In the genomic region with DNA sequence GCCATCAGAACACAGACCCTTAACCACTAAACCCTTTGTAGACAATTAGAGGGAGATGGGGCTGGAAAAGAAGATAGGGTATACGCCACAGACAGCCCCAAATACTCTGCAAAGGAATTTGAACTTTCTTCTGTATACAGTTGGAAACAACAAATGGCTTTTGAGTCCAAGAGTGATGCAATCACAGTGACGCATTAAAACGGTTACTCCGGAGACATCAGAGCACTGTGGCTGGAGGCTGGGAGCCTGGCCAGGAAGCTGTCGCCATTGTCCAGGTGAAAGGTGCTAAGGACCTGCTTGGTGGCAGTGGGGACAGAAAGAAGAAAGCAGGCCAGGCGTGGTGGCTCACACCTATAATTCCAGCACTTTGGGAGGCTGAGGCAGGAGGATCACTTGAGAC, we compare ENCODE assay signal across 33 cellular contexts. TPM values are rescaled to one million over a fixed set of nuclear protein-coding genes. Genes with fewer than 3 reads are reported as not detected.
DNase-seq lines count a peak whose midpoint lies in the region; ATAC-seq and TF ChIP-seq lines count a peak whose summit lies in the region.
"Had no signal": no experiment of that assay in that cellular context is flagged by ENCODE, and none has a peak within 500 bp of the region (broad histone marks: within the 10 kb centered on the region; RNA-seq: fewer than 3 reads in every experiment).

No MANE protein-coding gene starts in this region.

- H2AFZ ChIP-seq in IMR-90 (replicated peaks; ENCODE audit: low read length, poor library complexity), result no peak overlapping the region

- no TSS peak for BruUV-seq in IMR-90 (replicated peaks; lab: Mats Ljungman, UMichigan)

- H3K27ac ChIP-seq in IMR-90 (ENCODE audit: insufficient read depth, low read length) (no peak overlapping the region), neutrophil (peak overlapping the region; percentile 18)
- H3K27ac ChIP-seq: brain microvascular endothelial cell, pancreas, right atrium auricular region, thoracic aorta, vagina had no signal

- H2BK120ac ChIP-seq in IMR-90 (ENCODE audit: low read depth, low read length), result no peak overlapping the region

- H3K23ac ChIP-seq in IMR-90 (ENCODE audit: low read depth, low read length), result no peak overlapping the region

- H4K5ac ChIP-seq in IMR-90 (ENCODE audit: low read depth, low read length), result no peak overlapping the region

- peaks cover 12% of the 10 kb centered on the region; the same call in 1 of the 2 replicates for H4K20me1 ChIP-seq in IMR-90 (ENCODE audit: insufficient read depth, low read length)

- H3K9me1 ChIP-seq in IMR-90 (ENCODE audit: insufficient read depth, low read length), result 0 out of 2 replicates have a peak, but pooled peaks cover 3% of the 10 kb centered on the region

- dilution Hi-C loops in IMR-90 (cut with HindIII; ENCODE audit: low sequenced_read_pairs, unreplicated experiment), result no loop called here

- POLR2A ChIA-PET in IMR-90 (lab: Charles Lee; ENCODE audit: unreplicated experiment), result no interaction called here

- H3K36me3 ChIP-seq in IMR-90 (ENCODE audit: control insufficient read depth, insufficient read depth, low read length) (peaks cover 28% of the 10 kb centered on the region), neutrophil (peaks cover 17% of the 10 kb centered on the region)
- H3K36me3 ChIP-seq: pancreas had no signal

- H2AK9ac ChIP-seq in IMR-90 (replicated peaks; ENCODE audit: low read depth, low read length, poor library complexity), result no peak overlapping the region

- H3K4ac ChIP-seq in IMR-90 (ENCODE audit: low read depth, low read length), result no peak overlapping the region

- no peak for TF ChIP-seq CTCF in IMR-90 (conservative IDR thresholded peaks at IDR 0.05; ENCODE audit: low read depth, low read length)
- no peak for TF ChIP-seq CTCF in neutrophil (IDR thresholded peaks at IDR 0.05)

- H4K91ac ChIP-seq in IMR-90 (ENCODE audit: insufficient read depth, low read depth, low read length), result no peak overlapping the region

- intact Hi-C loops in IMR-90 (cut with micrococcal nuclease), result no loop called here

- no peak overlapping the region for H2BK15ac ChIP-seq in IMR-90 (ENCODE audit: low read depth, low read length)

- no peak overlapping the region for H2BK5ac ChIP-seq in IMR-90 (ENCODE audit: low read depth, low read length, poor library complexity, severe bottlenecking)

- H3K4me1 ChIP-seq in IMR-90 (ENCODE audit: control insufficient read depth, insufficient read depth, low read length) (peaks cover 3% of the 10 kb centered on the region), neutrophil (ENCODE audit: control insufficient read depth in 1 of 2, insufficient read depth in 1 of 2, low read depth in 1 of 2, low read length in 1 of 2) (peaks cover 17 to 23% of the 10 kb centered on the region in 2 experiments)

- H3K4me2 ChIP-seq in IMR-90 (ENCODE audit: low read depth, low read length), result no peak overlapping the region
- H3K4me2 ChIP-seq: A549 had no signal

- peaks cover 27 to 66% of the 10 kb centered on the region in 2 experiments for H3K79me1 ChIP-seq in IMR-90 (ENCODE audit: low read depth in 1 of 2, low read length in 2 of 2)

- no peak overlapping the region for H3K9ac ChIP-seq in IMR-90 (ENCODE audit: low read depth, low read length)

- H3K56ac ChIP-seq in IMR-90 (ENCODE audit: extremely low read depth, insufficient read depth, low read length), result no peak overlapping the region

- H3K4me3 ChIP-seq in IMR-90 (ENCODE audit: insufficient read depth, low read depth, low read length) (no peak overlapping the region), neutrophil (ENCODE audit: low read depth in 1 of 2, low read length in 1 of 2) (no peak overlapping the region)
- H3K4me3 ChIP-seq: A549, HAP-1, pancreas, right atrium auricular region, thoracic aorta, vagina had no signal

- TF ChIP-seq RAD21 in IMR-90 (IDR thresholded peaks at IDR 0.05; ENCODE audit: low read length), result no peak

- no peaks in the 10 kb centered on the region for H3K27me3 ChIP-seq in IMR-90 (ENCODE audit: control insufficient read depth, insufficient read depth, low read length)
- no peaks in the 10 kb centered on the region for H3K27me3 ChIP-seq in neutrophil
- H3K27me3 ChIP-seq: brain microvascular endothelial cell, pancreas, right atrium auricular region, vagina had no signal

- H2BK20ac ChIP-seq in IMR-90 (ENCODE audit: low read depth, low read length), result no peak overlapping the region

- WGBS in IMR-90 (ENCODE audit: extremely low coverage in 2 of 2, insufficient read length in 1 of 2), 2 experiments, result 70% methylated on average over 2 of the region's 6 CpGs; no CpG with 5 or more reads in 1 of the 2 experiments

- in situ Hi-C loops in IMR-90 (cut with MboI; ENCODE audit: low sequenced_read_pairs), result no loop called here

- no peak overlapping the region for H4K8ac ChIP-seq in IMR-90 (ENCODE audit: low read depth in 2 of 2, low read length in 2 of 2)

- CTCF ChIA-PET in IMR-90 (lab: Yijun Ruan, JAX), result interaction anchor here (0.8 kb wide), 1 partner anchor 98 kb away, joined by 3 read pairs; no protein-coding TSS in a partner anchor

- no peak for TF ChIP-seq POLR2A in IMR-90 (IDR thresholded peaks at IDR 0.05; ENCODE audit: low read depth, low read length)

- DNase-seq in IMR-90 (no peak), fibroblast of gingiva (ENCODE audit: low read depth) (peak; percentile 60), NCI-H524 (lab: John Stamatoyannopoulos, UW) (no peak), cerebellar nuclear complex (lab: John Stamatoyannopoulos, UW) (no peak)
- DNase-seq: activated CD8-positive, alpha-beta memory T cell treated with anti-CD3 and anti-CD28 coated beads, Interleukin-2, amount 50 U/mL, for 48 hours; activated CD8-positive, alpha-beta T cell treated with anti-CD3 and anti-CD28 coated beads for 36 hours; amygdala; brain microvascular endothelial cell; Calu3; CD4-positive, CD25-positive, alpha-beta regulatory T cell; DMS79; hypothalamus; Karpas-422; left cardiac atrium; mesenchymal stem cell; NCI-H1417; NCI-H2029 treated with DMSO at 0.1 percent for 48 hours; NCI-H69; nephron progenitor cell; SHP77; stimulated activated CD4-positive, alpha-beta T cell treated with anti-CD3 and anti-CD28 coated beads, Interleukin-2, amount 100 ng/mL, for 24 hours had no signal

- H3K9me3 ChIP-seq in IMR-90 (ENCODE audit: control insufficient read depth, insufficient read depth, low read length) (no peaks in the 10 kb centered on the region), neutrophil (no peaks in the 10 kb centered on the region)
- H3K9me3 ChIP-seq: A549, HAP-1, pancreas, right atrium auricular region, thoracic aorta, vagina had no signal

- H3K18ac ChIP-seq in IMR-90 (ENCODE audit: low read depth, low read length), result no peak overlapping the region

- ATAC-seq in IMR-90 (ENCODE audit: low read depth) (no peak), GM18873 (IDR thresholded peaks at IDR 0.05; ENCODE audit: low FRiP score, unreplicated experiment) (no peak)
- ATAC-seq: A549; activated CD8-positive, alpha-beta T cell treated with anti-CD3 and anti-CD28 coated beads for 36 hours; left cardiac atrium; Panc1; pancreas had no signal

- H2AK5ac ChIP-seq in IMR-90 (ENCODE audit: low read depth, low read length), result no peak overlapping the region; the same call in 1 of the 2 replicates

- H3K14ac ChIP-seq in IMR-90 (replicated peaks; ENCODE audit: low read depth, low read length), result no peak overlapping the region

TF ChIP-seq in IMR-90, 13 proteins besides CTCF, POLR2A, EP300 and RAD21:
- peak; percentile 75 for TF ChIP-seq CEBPB (IDR thresholded peaks at IDR 0.05; ENCODE audit: low read depth, low read length)
- TF ChIP-seq MXI1 (IDR thresholded peaks at IDR 0.05; ENCODE audit: borderline replicate concordance, low read depth, low read length), result no peak

RNA-seq across cellular contexts. Expression of gene FLAD1, which starts 4.2 kb away (rescaled TPM):
- 19.7 and 26.3 TPM in 2 replicates for total RNA-seq in IMR-90 (2012; rRNA removed)
- polyA plus RNA-seq in IMR-90 (2012; rRNA removed), result 37.3 and 39.9 TPM in 2 replicates
- 25.2 and 28.5 TPM in 2 replicates for polyA plus RNA-seq in IMR-90 (2012; cell fraction: cytosol; rRNA removed)
- 46.1 and 80.6 TPM in 2 replicates for polyA plus RNA-seq in IMR-90 (2012; cell fraction: nucleus; rRNA removed; ENCODE audit: low replicate concordance)

RNA-seq across cellular contexts. Expression of gene LENEP, which starts 6.1 kb away (rescaled TPM):
- total RNA-seq in IMR-90 (2012; rRNA removed), result not detected in 2 replicates
- polyA plus RNA-seq in IMR-90 (2012; rRNA removed), result not detected in 2 replicates
- not detected in 2 replicates for polyA plus RNA-seq in IMR-90 (2012; cell fraction: cytosol; rRNA removed)
- not detected in 2 replicates for polyA plus RNA-seq in IMR-90 (2012; cell fraction: nucleus; rRNA removed; ENCODE audit: low replicate concordance)
- total RNA-seq: activated CD8-positive, alpha-beta T cell treated with anti-CD3 and anti-CD28 coated beads for 36 hours; CD4-positive, CD25-positive, alpha-beta regulatory T cell; fibroblast of lung; glomerular endothelial cell; left cardiac atrium; right atrium auricular region; thoracic aorta; vagina had no signal
- polyA plus RNA-seq: A549; CD4-positive, CD25-positive, alpha-beta regulatory T cell; endothelial cell of umbilical vein; fibroblast of lung; pancreas had no signal

RNA-seq across cellular contexts. Expression of gene CKS1B, which starts 12.8 kb away (rescaled TPM):
- 129 and 140 TPM in 2 replicates for total RNA-seq in IMR-90 (2012; rRNA removed)
- 195 and 272 TPM in 2 replicates for polyA plus RNA-seq in IMR-90 (2012; rRNA removed)
- 48.5 and 174 TPM in 2 replicates for polyA plus RNA-seq in IMR-90 (2012; cell fraction: cytosol; rRNA removed)
- 12.1 and 45.9 TPM in 2 replicates for polyA plus RNA-seq in IMR-90 (2012; cell fraction: nucleus; rRNA removed; ENCODE audit: low replicate concordance)

RNA-seq across cellular contexts. Expression of gene ZBTB7B, which starts 15.3 kb away (rescaled TPM):
- 7.2 and 7.7 TPM in 2 replicates for total RNA-seq in IMR-90 (2012; rRNA removed)
- polyA plus RNA-seq in IMR-90 (2012; rRNA removed), result 17.4 and 22.4 TPM in 2 replicates
- 12.4 and 18.5 TPM in 2 replicates for polyA plus RNA-seq in IMR-90 (2012; cell fraction: cytosol; rRNA removed)
- polyA plus RNA-seq in IMR-90 (2012; cell fraction: nucleus; rRNA removed; ENCODE audit: low replicate concordance), result 50.2 and 97.9 TPM in 2 replicates

RNA-seq across cellular contexts. Expression of gene SHC1, which starts 16.8 kb away (rescaled TPM):
- 291 and 355 TPM in 2 replicates for total RNA-seq in IMR-90 (2012; rRNA removed)
- polyA plus RNA-seq in IMR-90 (2012; rRNA removed), result 337 and 352 TPM in 2 replicates
- 216 and 285 TPM in 2 replicates for polyA plus RNA-seq in IMR-90 (2012; cell fraction: cytosol; rRNA removed)
- 1,266 and 1,683 TPM in 2 replicates for polyA plus RNA-seq in IMR-90 (2012; cell fraction: nucleus; rRNA removed; ENCODE audit: low replicate concordance)
